Comparison of ENCODE assay signal across 18 cellular contexts in the genomic region with DNA sequence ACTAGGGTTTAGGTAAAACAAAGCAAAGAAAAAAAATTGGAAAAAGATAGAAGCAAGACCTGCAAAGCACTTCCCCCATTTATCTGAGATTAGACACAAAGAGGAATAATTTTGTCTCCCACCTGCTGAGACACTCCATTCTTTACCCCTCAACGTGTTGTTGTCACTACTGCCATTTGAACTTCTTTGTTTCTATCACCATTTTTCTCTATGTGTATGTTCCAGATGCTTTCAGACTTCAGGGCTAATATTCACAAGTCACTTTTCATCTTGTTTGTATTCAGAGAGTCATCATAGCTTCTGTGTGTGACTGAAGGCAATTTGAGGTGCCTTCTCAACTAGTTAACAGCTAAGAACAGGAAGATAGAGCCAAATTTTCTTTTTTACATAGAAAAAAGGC.
DNase-seq lines count a peak whose midpoint lies in the region; ATAC-seq and TF ChIP-seq lines count a peak whose summit lies in the region.
"Had no signal": no experiment of that assay in that cellular context is flagged by ENCODE, and none has a peak within 500 bp of the region (broad histone marks: within the 10 kb centered on the region; RNA-seq: fewer than 3 reads in every experiment).

No MANE protein-coding gene starts in this region.

- peaks cover 2 to 5% of the 10 kb centered on the region in 2 donors for H3K27me3 Mint-ChIP-seq in CD4-positive, alpha-beta memory T cell
- H3K27me3 Mint-ChIP-seq: CD4-positive, CD25-positive, alpha-beta regulatory T cell had no signal

- H3K79me2 ChIP-seq in neural cell (replicated peaks; ENCODE audit: insufficient read depth, low read length), result no peaks in the 10 kb centered on the region

- no peak overlapping the region for H2BK5ac ChIP-seq in neuronal stem cell (ENCODE audit: low read length)

- no peak overlapping the region for H3K4me3 Mint-ChIP-seq in CD4-positive, alpha-beta memory T cell
- H3K4me3 Mint-ChIP-seq: CD14-positive monocyte; CD8-positive, alpha-beta T cell had no signal

- WGBS in neuronal stem cell (ENCODE audit: extremely low coverage in 2 of 2, insufficient read length in 2 of 2, insufficient replicate concordance in 1 of 2), 2 donors, result no CpG with 5 or more reads among the region's 1 CpG

- H2BK12ac ChIP-seq in neuronal stem cell (ENCODE audit: low read length), result no peak overlapping the region

- ATAC-seq in HG02571 (IDR thresholded peaks at IDR 0.05; ENCODE audit: unreplicated experiment), result no peak
- ATAC-seq: CD8-positive, alpha-beta T cell had no signal

- H2BK15ac ChIP-seq in neuronal stem cell (ENCODE audit: low read length), result no peak overlapping the region

- peaks cover 2 to 25% of the 10 kb centered on the region in 2 donors for H3K4me1 ChIP-seq in neuronal stem cell (ENCODE audit: control insufficient read depth in 2 of 2, insufficient read depth in 1 of 2, low read depth in 1 of 2, low read length in 2 of 2)
- H3K4me1 ChIP-seq in CD4-positive, alpha-beta memory T cell (ENCODE audit: insufficient read depth, low read length), result no peaks in the 10 kb centered on the region
- H3K4me1 ChIP-seq: BE2C, Caco-2 had no signal

- no peak overlapping the region for H2AK5ac ChIP-seq in neuronal stem cell (ENCODE audit: low read depth, low read length)

- no peaks in the 10 kb centered on the region for H3K36me3 Mint-ChIP-seq in CD4-positive, alpha-beta memory T cell
- H3K36me3 Mint-ChIP-seq: CD14-positive monocyte; CD4-positive, CD25-positive, alpha-beta regulatory T cell; CD8-positive, alpha-beta T cell had no signal

- H3K23ac ChIP-seq in neuronal stem cell (ENCODE audit: low read depth, low read length, poor library complexity), result no peak overlapping the region

- no peaks in the 10 kb centered on the region for H3F3A ChIP-seq in neural cell (ENCODE audit: insufficient read depth, low read length, poor library complexity, severe bottlenecking)

- no peak overlapping the region for H3K9ac ChIP-seq in neural cell (ENCODE audit: low read length)
- H3K9ac ChIP-seq in neuronal stem cell (ENCODE audit: low read depth, low read length, poor library complexity), result no peak overlapping the region
- H3K9ac ChIP-seq: BLaER1 had no signal

- peak; percentile 85 for TF ChIP-seq EP300 in neural cell (conservative IDR thresholded peaks at IDR 0.05; ENCODE audit: poor library complexity, severe bottlenecking)

- H3K27ac Mint-ChIP-seq in CD4-positive, alpha-beta memory T cell, result no peak overlapping the region
- H3K27ac Mint-ChIP-seq: CD14-positive monocyte; CD4-positive, CD25-positive, alpha-beta regulatory T cell; CD8-positive, alpha-beta T cell had no signal

- H3K14ac ChIP-seq in neuronal stem cell (ENCODE audit: low read length), result no peak overlapping the region

- no peak overlapping the region for H4K8ac ChIP-seq in neuronal stem cell (ENCODE audit: low read depth, low read length)

- H3K27ac ChIP-seq in neural cell (ENCODE audit: low read length) (peak overlapping the region; percentile 47), neuronal stem cell (replicated peaks; ENCODE audit: low read length) (no peak overlapping the region)
- no peak overlapping the region for H3K27ac ChIP-seq in CD4-positive, alpha-beta memory T cell (ENCODE audit: low read depth, low read length)
- H3K27ac ChIP-seq: BLaER1 had no signal

- peaks cover 0 to 3% (median 0%) of the 10 kb centered on the region in 8 donors for H3K9me3 Mint-ChIP-seq in CD4-positive, alpha-beta memory T cell
- H3K9me3 Mint-ChIP-seq: CD8-positive, alpha-beta T cell had no signal

- H2BK120ac ChIP-seq in neuronal stem cell (ENCODE audit: low read depth, low read length), result no peak overlapping the region

- H2AFZ ChIP-seq in neural cell (ENCODE audit: low read depth, low read length), result no peak overlapping the region
- peak overlapping the region; percentile 20 for H2AFZ ChIP-seq in neuronal stem cell (ENCODE audit: low read length)

- H4K20me1 ChIP-seq in neural cell (ENCODE audit: insufficient read depth), result no peaks in the 10 kb centered on the region
- H4K20me1 ChIP-seq: BLaER1 had no signal

- no peak for TF ChIP-seq RAD21 in neural cell (conservative IDR thresholded peaks at IDR 0.05)

- no peaks in the 10 kb centered on the region for H3K79me1 ChIP-seq in neuronal stem cell (ENCODE audit: low read depth, low read length)

- no peak overlapping the region for H3K18ac ChIP-seq in neuronal stem cell (ENCODE audit: low read length)

- no peak overlapping the region for H3K4ac ChIP-seq in neuronal stem cell (ENCODE audit: low read length)

- H3K27me3 ChIP-seq in neural cell (ENCODE audit: insufficient read depth, low read depth, low read length) (no peaks in the 10 kb centered on the region), neuronal stem cell (ENCODE audit: control insufficient read depth in 3 of 3, insufficient read depth in 3 of 3, low read depth in 1 of 3, low read length in 3 of 3) (no peaks in the 10 kb centered on the region)
- no peaks in the 10 kb centered on the region for H3K27me3 ChIP-seq in CD4-positive, alpha-beta memory T cell (ENCODE audit: insufficient read depth, low read length)
- H3K27me3 ChIP-seq: BE2C, BLaER1 had no signal

- POLR2A ChIA-PET in CD4-positive, alpha-beta memory T cell (lab: Charles Lee; ENCODE audit: partially characterized antibody), result no interaction called here

- H3K36me3 ChIP-seq in neural cell (ENCODE audit: insufficient read depth, low read length) (no peaks in the 10 kb centered on the region), neuronal stem cell (replicated peaks in 1 of 2; ENCODE audit: control insufficient read depth in 2 of 2, insufficient read depth in 2 of 2, low read length in 2 of 2) (no peaks in the 10 kb centered on the region)
- no peaks in the 10 kb centered on the region for H3K36me3 ChIP-seq in CD4-positive, alpha-beta memory T cell (ENCODE audit: insufficient read depth, low read length)
- H3K36me3 ChIP-seq: BE2C, BLaER1 had no signal

- H3K4me1 Mint-ChIP-seq in CD4-positive, alpha-beta memory T cell, result no peaks in the 10 kb centered on the region
- H3K4me1 Mint-ChIP-seq: CD14-positive monocyte; CD4-positive, CD25-positive, alpha-beta regulatory T cell had no signal

- CTCF ChIA-PET in CD4-positive, alpha-beta memory T cell (lab: Charles Lee; ENCODE audit: partially characterized antibody), result no interaction called here

- H3K9me2 ChIP-seq in neural cell (ENCODE audit: insufficient read depth, low read length), result no peaks in the 10 kb centered on the region

- DNase-seq in NCI-H748 (lab: John Stamatoyannopoulos, UW; ENCODE audit: unreplicated experiment) (peak; percentile 46), NCI-H748 treated with DMSO at 0.1 percent for 48 hours (lab: John Stamatoyannopoulos, UW) (no peak), neuronal stem cell (ENCODE audit: low spot score) (no peak)
- no peak for DNase-seq in CD4-positive, alpha-beta memory T cell
- DNase-seq: 8988T; ACHN; BE2C; C1 segment of cervical spinal cord; Caco-2; Calu3; CD4-positive, CD25-positive, alpha-beta regulatory T cell; CD8-positive, alpha-beta T cell; DMS79 treated with DMSO at 0.1 percent for 48 hours; GF-D8 had no signal

- H3K9me3 ChIP-seq in neural cell (ENCODE audit: low read length), result no peaks in the 10 kb centered on the region
- H3K9me3 ChIP-seq in neuronal stem cell (replicated peaks in 1 of 2; ENCODE audit: control insufficient read depth in 2 of 2, insufficient read depth in 1 of 2, low read depth in 1 of 2, low read length in 2 of 2), result peaks cover 0 to 10% of the 10 kb centered on the region in 2 donors
- no peaks in the 10 kb centered on the region for H3K9me3 ChIP-seq in CD4-positive, alpha-beta memory T cell (ENCODE audit: control insufficient read depth in 1 of 2, low read length in 2 of 2)
- H3K9me3 ChIP-seq: BE2C, BLaER1, Caco-2 had no signal

- TF ChIP-seq CTCF in neural cell (IDR thresholded peaks at IDR 0.05; ENCODE audit: poor library complexity, severe bottlenecking), result no peak

- no peak overlapping the region for H4K91ac ChIP-seq in neuronal stem cell (ENCODE audit: low read depth, low read length, poor library complexity)

- no peak overlapping the region for H3K4me3 ChIP-seq in neural cell (ENCODE audit: low read length)
- no peak overlapping the region for H3K4me3 ChIP-seq in neuronal stem cell (ENCODE audit: low read length in 2 of 2)
- H3K4me3 ChIP-seq in CD4-positive, alpha-beta memory T cell (ENCODE audit: low read length in 2 of 2), result no peak overlapping the region
- H3K4me3 ChIP-seq: BLaER1 had no signal

- H3K4me2 ChIP-seq in neural cell (ENCODE audit: low read length) (no peak overlapping the region), neuronal stem cell (ENCODE audit: insufficient read depth, low read length, poor library complexity, severe bottlenecking) (no peak overlapping the region)
- H3K4me2 ChIP-seq: BLaER1 had no signal

- intact Hi-C loops in CD4-positive, alpha-beta memory T cell (cut with micrococcal nuclease), result no loop called here

TF ChIP-seq in neural cell, 6 proteins besides CTCF, POLR2A, EP300 and RAD21:
- no peak for TF ChIP-seq REST (IDR thresholded peaks at IDR 0.05; ENCODE audit: borderline replicate concordance)
- peak; percentile 80 for TF ChIP-seq POLR2AphosphoS5 (IDR thresholded peaks at IDR 0.05)
- no peak for TF ChIP-seq TAF1 (IDR thresholded peaks at IDR 0.05; ENCODE audit: low read depth)
- no peak for TF ChIP-seq SMC3 (conservative IDR thresholded peaks at IDR 0.05; ENCODE audit: poor library complexity)
- no peak for TF ChIP-seq EZH2 (IDR thresholded peaks at IDR 0.05; ENCODE audit: borderline replicate concordance, insufficient read depth, low read length, poor library complexity, severe bottlenecking)
